ENCODE assay signal across 16 cellular contexts in the genomic region with DNA sequence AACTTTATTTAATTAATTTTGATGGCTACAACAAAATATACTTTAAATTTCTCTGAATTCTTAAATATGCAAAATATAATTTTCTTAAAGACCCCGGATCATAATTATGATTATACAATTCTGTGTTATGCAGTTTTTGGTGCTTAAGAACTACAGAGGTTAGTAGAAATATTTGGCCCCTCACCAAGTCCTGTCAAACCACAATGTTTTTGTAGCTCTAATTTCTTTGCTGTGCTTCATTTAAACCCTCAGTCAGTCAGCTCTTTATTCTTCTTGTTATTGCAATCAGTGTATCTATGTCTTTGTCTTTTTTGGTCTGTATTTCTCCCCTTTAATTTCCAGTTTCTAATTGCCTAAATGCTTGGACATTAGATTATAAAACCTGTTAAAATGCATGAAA.
A peak's percentile ranks its signal among the peaks of the same experiment; 100 is the strongest.
DNase-seq lines count a peak whose midpoint lies in the region; ATAC-seq and TF ChIP-seq lines count a peak whose summit lies in the region.
"Had no signal": no experiment of that assay in that cellular context is flagged by ENCODE, and none has a peak within 500 bp of the region (broad histone marks: within the 10 kb centered on the region; RNA-seq: fewer than 3 reads in every experiment).

No MANE protein-coding gene starts in this region.

- no peak for TF ChIP-seq CTCF in esophagus muscularis mucosa (IDR thresholded peaks at IDR 0.05)
- TF ChIP-seq CTCF in neural progenitor cell (IDR thresholded peaks at IDR 0.05), result no peak

- H2AFZ ChIP-seq in neural progenitor cell (replicated peaks), result no peak overlapping the region

- no peaks in the 10 kb centered on the region for H3K79me2 ChIP-seq in neural progenitor cell (ENCODE audit: low read depth)

- no peak for TF ChIP-seq POLR2A in esophagus muscularis mucosa (IDR thresholded peaks at IDR 0.05; ENCODE audit: low read depth)

- ATAC-seq in HG03439 (IDR thresholded peaks at IDR 0.05; ENCODE audit: unreplicated experiment) (no peak), GM18511 (IDR thresholded peaks at IDR 0.05; ENCODE audit: unreplicated experiment) (no peak), GM18870 (IDR thresholded peaks at IDR 0.05; ENCODE audit: unreplicated experiment) (no peak), GM21723 (IDR thresholded peaks at IDR 0.05; ENCODE audit: unreplicated experiment) (no peak)
- ATAC-seq: CD8-positive, alpha-beta T cell had no signal

- H3K4me1 Mint-ChIP-seq in neural progenitor cell, result peaks cover 10% of the 10 kb centered on the region

- no peaks in the 10 kb centered on the region for H3K27me3 Mint-ChIP-seq in neural progenitor cell (ENCODE audit: insufficient read depth, low read depth)

- H3K27me3 ChIP-seq in esophagus muscularis mucosa, result no peaks in the 10 kb centered on the region
- no peaks in the 10 kb centered on the region for H3K27me3 ChIP-seq in neural progenitor cell

- no peaks in the 10 kb centered on the region for H3K36me3 Mint-ChIP-seq in neural progenitor cell

- no peaks in the 10 kb centered on the region for H3K9me3 Mint-ChIP-seq in neural progenitor cell

- H3K9me3 ChIP-seq in esophagus muscularis mucosa (no peaks in the 10 kb centered on the region), neural progenitor cell (ENCODE audit: low read depth) (no peaks in the 10 kb centered on the region)
- H3K9me3 ChIP-seq: thoracic aorta had no signal

- peak; percentile 70 for DNase-seq in EL
- DNase-seq in NCI-H226, result peak; percentile 12
- no peak for DNase-seq in esophagus muscularis mucosa (ENCODE audit: extremely low spot score)
- DNase-seq in neural progenitor cell (ENCODE audit: low spot score), result no peak
- DNase-seq: activated CD4-positive, alpha-beta T cell treated with anti-CD3 and anti-CD28 coated beads, Interleukin-2, amount 50 U/mL, for 48 hours; activated naive CD8-positive, alpha-beta T cell treated with anti-CD3 and anti-CD28 coated beads, Interleukin-2, amount 10 ng/mL, durations not matched to agents 7 days and 5 days; CD8-positive, alpha-beta T cell; islet precursor cell; MM.1S; nucleus accumbens; T-helper 1 cell had no signal

- no peaks in the 10 kb centered on the region for H4K20me1 ChIP-seq in neural progenitor cell (ENCODE audit: low read depth)

- H3K36me3 ChIP-seq in esophagus muscularis mucosa (no peaks in the 10 kb centered on the region), neural progenitor cell (no peaks in the 10 kb centered on the region)
- H3K36me3 ChIP-seq: thoracic aorta had no signal

- H3K27ac Mint-ChIP-seq in neural progenitor cell, result peak overlapping the region; percentile 25
- H3K27ac Mint-ChIP-seq: activated naive CD8-positive, alpha-beta T cell treated with anti-CD3 and anti-CD28 coated beads, Interleukin-2, amount 10 ng/mL, durations not matched to agents 7 days and 5 days; CD8-positive, alpha-beta T cell had no signal

- no peak overlapping the region for H3K4me3 Mint-ChIP-seq in neural progenitor cell
- H3K4me3 Mint-ChIP-seq: activated naive CD8-positive, alpha-beta T cell treated with anti-CD3 and anti-CD28 coated beads, Interleukin-2, amount 10 ng/mL, durations not matched to agents 7 days and 5 days; CD8-positive, alpha-beta T cell had no signal

- H3K4me3 ChIP-seq in esophagus muscularis mucosa, result no peak overlapping the region
- H3K4me3 ChIP-seq in neural progenitor cell, result no peak overlapping the region
- H3K4me3 ChIP-seq: thoracic aorta had no signal

- no peak overlapping the region for H3K9ac ChIP-seq in neural progenitor cell

- H3K27ac ChIP-seq in esophagus muscularis mucosa (replicated peaks in 1 of 4), result peak overlapping the region in 3 of 4 donors; percentile 6 to 54 (median 48)
- no peak overlapping the region for H3K27ac ChIP-seq in neural progenitor cell

- 41% methylated on average over 1 of the region's 1 CpG for WGBS in esophagus muscularis mucosa

- H3F3A ChIP-seq in neural progenitor cell (ENCODE audit: low read depth), result no peaks in the 10 kb centered on the region

- peaks cover 15 to 36% (median 25%) of the 10 kb centered on the region in 4 donors for H3K4me1 ChIP-seq in esophagus muscularis mucosa
- H3K4me1 ChIP-seq in neural progenitor cell, result no peaks in the 10 kb centered on the region

- TF ChIP-seq EP300 in esophagus muscularis mucosa (IDR thresholded peaks at IDR 0.05), result no peak

- intact Hi-C loops in esophagus muscularis mucosa (cut with DNase I), result no loop called here

- no peak overlapping the region for H3K4me2 ChIP-seq in neural progenitor cell

Comparison
In these comparisons a context has a peak if more than half of its experiments do, and no peak if none do; other contexts are left out.
1. DNase-seq: peak in EL (single experiment) and NCI-H226 (single experiment); none in esophagus muscularis mucosa (single experiment) and neural progenitor cell (single experiment).